ENCODE assay signal across 22 cellular contexts in the genomic region with DNA sequence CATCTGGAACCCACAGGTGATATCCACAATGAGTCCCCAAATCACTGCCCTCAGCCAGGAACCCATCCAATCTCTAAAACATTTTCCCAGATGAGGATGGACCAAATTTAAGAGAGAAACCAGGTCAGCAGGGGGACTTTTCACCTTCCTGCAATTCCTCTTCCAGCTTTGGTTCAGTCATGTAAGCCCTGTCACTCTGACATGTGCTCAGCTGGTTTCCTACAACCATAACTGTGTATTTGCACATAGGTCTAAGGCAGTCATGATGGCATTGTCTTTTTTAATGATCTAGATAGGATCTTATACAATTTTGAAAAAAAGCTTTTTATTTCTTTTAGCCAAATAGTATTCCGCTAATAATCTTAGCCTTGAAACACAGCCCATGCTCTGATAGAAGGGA. TPM values are rescaled to one million over a fixed set of nuclear protein-coding genes. Genes with fewer than 3 reads are reported as not detected.
DNase-seq lines count a peak whose midpoint lies in the region; ATAC-seq, FAIRE-seq and TF ChIP-seq lines count a peak whose summit lies in the region.
"Had no signal": no experiment of that assay in that cellular context is flagged by ENCODE, and none has a peak within 500 bp of the region (broad histone marks: within the 10 kb centered on the region; RNA-seq: fewer than 3 reads in every experiment).

No MANE protein-coding gene starts in this region.

- H3K9me3 Mint-ChIP-seq in neural crest cell = no peaks in the 10 kb centered on the region
- H3K9me3 Mint-ChIP-seq: T-cell had no signal

- TF ChIP-seq EP300 in GM12878 (IDR thresholded peaks at IDR 0.05; ENCODE audit: borderline replicate concordance in 1 of 2, control insufficient read depth in 1 of 2, low read depth in 2 of 2, low read length in 2 of 2) = no peak

- TF ChIP-seq RAD21 in GM12878 (IDR thresholded peaks at IDR 0.05; ENCODE audit: insufficient read depth, low read depth, low read length) = no peak

- DNase-seq in GM12891 (ENCODE audit: insufficient read length, low spot score) (no peak), MM.1S (peak; percentile 36), GM12878 (ENCODE audit: low read depth, low spot score) (no peak), neural crest cell (ENCODE audit: low read depth, low spot score) (no peak), thyroid gland (no peak), NCI-H1694 treated with DMSO at 0.1 percent for 48 hours (lab: John Stamatoyannopoulos, UW) (no peak), amniotic stem cell (lab: John Stamatoyannopoulos, UW) (no peak)
- DNase-seq: AML-193; DMS79 treated with DMSO at 0.1 percent for 48 hours; H7; NCI-H1105; NCI-H2107; NCI-H226; NCI-H524; NK-92 treated with Interleukin-12 subunit alpha and Interleukin-12 subunit beta, amount 100 ng/mL, for 24 hours; SHP77; SK-N-SH; T-cell had no signal

- H3K4me1 ChIP-seq in MM.1S (ENCODE audit: low read length) (peaks cover 38% of the 10 kb centered on the region), GM12878 (ENCODE audit: control insufficient read depth, insufficient read depth, low read length) (peaks cover 13% of the 10 kb centered on the region), thyroid gland (peaks cover 0 to 9% of the 10 kb centered on the region in 2 donors)

- no peaks in the 10 kb centered on the region for H3K36me3 ChIP-seq in MM.1S (replicated peaks; ENCODE audit: insufficient read depth, low read length)
- H3K36me3 ChIP-seq in GM12878 (ENCODE audit: control insufficient read depth in 2 of 2, insufficient read depth in 2 of 2, low read length in 1 of 2) = no peaks in the 10 kb centered on the region
- no peaks in the 10 kb centered on the region for H3K36me3 ChIP-seq in thyroid gland

- H3K9me3 ChIP-seq in MM.1S (replicated peaks; ENCODE audit: insufficient read depth, low read length) (no peaks in the 10 kb centered on the region), GM12878 (replicated peaks; ENCODE audit: control insufficient read depth, insufficient read depth, low read length) (no peaks in the 10 kb centered on the region; the same call in 1 of the 3 replicates), thyroid gland (no peaks in the 10 kb centered on the region)
- H3K9me3 ChIP-seq: SK-N-SH had no signal

- H3K27ac ChIP-seq in MM.1S (ENCODE audit: low read length) (peak overlapping the region; percentile 98), GM12878 (ENCODE audit: control insufficient read depth, insufficient read depth) (peak overlapping the region; percentile 97), thyroid gland (peak overlapping the region in 1 of 3 donors; percentile 5)

- in situ Hi-C loops in GM12878 (cut with MboI) = no loop called here

- H3K4me3 Mint-ChIP-seq in neural crest cell = peak overlapping the region; percentile 68
- H3K4me3 Mint-ChIP-seq: T-cell had no signal

- H3K27me3 ChIP-seq in MM.1S (replicated peaks; ENCODE audit: insufficient read depth, low read length) (no peaks in the 10 kb centered on the region), GM12878 (replicated peaks in 1 of 2; ENCODE audit: control insufficient read depth in 2 of 2, insufficient read depth in 2 of 2, low read length in 1 of 2) (no peaks in the 10 kb centered on the region), thyroid gland (no peaks in the 10 kb centered on the region)

- RAD21 ChIA-PET in GM12878 (lab: Charles Lee; ENCODE audit: unreplicated experiment) = interaction anchor here (0.5 to 1.7 kb wide), 8 partner anchors 9 to 1614 kb away, joined by 3 to 9 read pairs (median 5); no protein-coding TSS in a partner anchor

- intact Hi-C loops in GM12878 (cut with micrococcal nuclease; ENCODE audit: unreplicated experiment) (loop anchor here (2.0 kb wide), 1 partner anchor 423 kb away; no protein-coding TSS in a partner anchor), thyroid gland (cut with DNase I) (no loop called here)

- no TSS peak for BruUV-seq in GM12878 (replicated peaks; lab: Mats Ljungman, UMichigan)

- peaks cover 60% of the 10 kb centered on the region for H3K4me1 Mint-ChIP-seq in neural crest cell

- no peak for TF ChIP-seq CTCF in MM.1S (IDR thresholded peaks at IDR 0.05; ENCODE audit: low read length)
- no peak for TF ChIP-seq CTCF in GM12878 (IDR thresholded peaks at IDR 0.05 in 2 of 3, conservative IDR thresholded peaks at IDR 0.05 in 1 of 3; ENCODE audit: control insufficient read depth in 2 of 3, extremely low read depth in 1 of 3, insufficient read depth in 1 of 3, low read depth in 3 of 3, low read length in 3 of 3)
- no peak for TF ChIP-seq CTCF in neural crest cell (conservative IDR thresholded peaks at IDR 0.05)
- no peak for TF ChIP-seq CTCF in thyroid gland (IDR thresholded peaks at IDR 0.05)

- FAIRE-seq in GM12891 (lab: Jason Lieb, UNC) (peak; percentile 74), GM12878 (lab: Jason Lieb, UNC) (no peak)

- H3F3A ChIP-seq in MM.1S (ENCODE audit: insufficient read depth, low read length) = peaks cover 69% of the 10 kb centered on the region

- TF ChIP-seq POLR2A in GM12891 (IDR thresholded peaks at IDR 0.05; ENCODE audit: low read depth, low read length) (no peak), GM12878 (IDR thresholded peaks at IDR 0.05; ENCODE audit: low read depth, low read length) (no peak), thyroid gland (IDR thresholded peaks at IDR 0.05) (no peak)

- H3K27me3 Mint-ChIP-seq in neural crest cell (ENCODE audit: low read depth) = no peaks in the 10 kb centered on the region

- SMC1A ChIA-PET in GM12878 (lab: Charles Lee; ENCODE audit: uncharacterized antibody, unreplicated experiment) = interaction anchor here (0.8 to 1.9 kb wide), 15 partner anchors 9 to 985 kb away, joined by 3 to 16 read pairs (median 3); a partner anchor contains a TSS

- H3K79me2 ChIP-seq in MM.1S (ENCODE audit: low read length) = peaks cover 72% of the 10 kb centered on the region
- H3K79me2 ChIP-seq in GM12878 (ENCODE audit: control insufficient read depth, insufficient read depth, low read length) = peaks cover 43% of the 10 kb centered on the region

- CTCF ChIA-PET in GM12878 (lab: Yijun Ruan, JAX) = interaction anchor here (1.2 to 1.8 kb wide), 3 partner anchors 12 to 421 kb away, joined by 3 to 9 read pairs (median 4); no protein-coding TSS in a partner anchor

- 80% methylated on average over 1 of the region's 1 CpG for WGBS in GM12878 (ENCODE audit: insufficient coverage, insufficient replicate concordance, low lambda C conversion rate, missing lambda C conversion rate)
- WGBS in thyroid gland, 2 donors = 96 to 97% methylated on average over 1 of the region's 1 CpG

- POLR2A ChIA-PET in GM12878 (lab: Charles Lee) = interaction anchor here (0.8 kb wide), 1 partner anchor 1222 kb away, joined by 5 read pairs; no protein-coding TSS in a partner anchor

- peak overlapping the region; percentile 96 for H3K4me2 ChIP-seq in MM.1S (ENCODE audit: low read depth, low read length)
- H3K4me2 ChIP-seq in GM12878 (ENCODE audit: control insufficient read depth, insufficient read depth) = peak overlapping the region; percentile 45
- H3K4me2 ChIP-seq: SK-N-SH had no signal

- H3K36me3 Mint-ChIP-seq in neural crest cell (ENCODE audit: low read depth) = peaks cover 3% of the 10 kb centered on the region
- H3K36me3 Mint-ChIP-seq: CD14-positive monocyte, T-cell had no signal

- H3K9me2 ChIP-seq in MM.1S (replicated peaks; ENCODE audit: insufficient read depth, low read length) = no peaks in the 10 kb centered on the region
- H3K9me2 ChIP-seq: SK-N-SH had no signal

- H2AFZ ChIP-seq in MM.1S (ENCODE audit: low read length) (no peak overlapping the region; the same call in 1 of the 2 replicates), GM12878 (ENCODE audit: control insufficient read depth, low read depth, low read length) (peak overlapping the region; percentile 28)

- no peaks in the 10 kb centered on the region for H4K20me1 ChIP-seq in MM.1S (ENCODE audit: insufficient read depth, low read length)
- no peaks in the 10 kb centered on the region for H4K20me1 ChIP-seq in GM12878 (ENCODE audit: control insufficient read depth, insufficient read depth)

- no peak for ATAC-seq in GM12878
- ATAC-seq in HG03039 (IDR thresholded peaks at IDR 0.05; ENCODE audit: unreplicated experiment) = no peak
- ATAC-seq: T-cell had no signal

- H3K9ac ChIP-seq in MM.1S (ENCODE audit: low read length) = peak overlapping the region; percentile 62; the same call in 1 of the 2 replicates
- H3K9ac ChIP-seq in GM12878 (ENCODE audit: control insufficient read depth, insufficient read depth, low read length) = peak overlapping the region; percentile 7
- H3K9ac ChIP-seq: SK-N-SH had no signal

- H3K4me3 ChIP-seq in MM.1S (ENCODE audit: low read length) = peak overlapping the region; percentile 82
- peak overlapping the region; percentile 78; the same call in 1 of the 2 replicates for H3K4me3 ChIP-seq in GM12878
- no peak overlapping the region for H3K4me3 ChIP-seq in thyroid gland (replicated peaks in 1 of 3)

- H3K27ac Mint-ChIP-seq in neural crest cell (ENCODE audit: unreplicated experiment) = no peak overlapping the region
- H3K27ac Mint-ChIP-seq: CD14-positive monocyte, T-cell had no signal

TF ChIP-seq in GM12891, 5 proteins besides CTCF, POLR2A, EP300 and RAD21:
- TF ChIP-seq SPI1 (IDR thresholded peaks at IDR 0.05; ENCODE audit: low read depth, low read length) (no peak), POU2F2 (IDR thresholded peaks at IDR 0.05; ENCODE audit: low read depth, low read length) (no peak), TAF1 (IDR thresholded peaks at IDR 0.05; ENCODE audit: low read depth, low read length) (no peak)

RNA-seq across cellular contexts. Expression of a gene that starts 6.5 kb away (rescaled TPM):
- 3.1 TPM for polyA plus RNA-seq in GM12891 (2012; ENCODE audit: low read depth, missing spikeins)
- 16.2 and 18.9 TPM in 2 replicates for total RNA-seq in GM12878 (2013; cell fraction: nucleolus; rRNA removed)
- 7.4 and 9.8 TPM in 2 replicates for total RNA-seq in GM12878 (2014; rRNA removed)
- 10.8 and 12.1 TPM in 2 replicates for total RNA-seq in GM12878 (2014; rRNA removed; fragmentation: Illumina TruSeq; extraction: Trizol)
- total RNA-seq in GM12878 (2021) = 11.1 and 12.0 TPM in 2 replicates
- polyA plus RNA-seq in GM12878 (2011; ENCODE audit: low read depth) = 1.3 TPM
- 8.2 and 11.1 TPM in 2 replicates for polyA plus RNA-seq in GM12878 (2011; rRNA removed)
- 2.6 and 2.9 TPM in 2 replicates for polyA plus RNA-seq in GM12878 (2011; cell fraction: cytosol; rRNA removed)
- 10.5 and 11.0 TPM in 2 replicates for polyA plus RNA-seq in GM12878 (2011; cell fraction: nucleus; rRNA removed)
- polyA plus RNA-seq in GM12878 (2012) = 2.8 and 3.5 TPM in 2 replicates
- polyA plus RNA-seq in GM12878 (2014; fragmentation: Illumina TruSeq; extraction: Trizol) = 10.8 and 13.2 TPM in 2 replicates
- polyA plus RNA-seq in GM12878 (2014; fragmentation: Nextera tagmentation; extraction: Ambion mirVana) = 10 to 100 TPM in 1 of 2 experiments, 1 to 10 TPM in 1; 4.2 to 17.0 TPM
- polyA plus RNA-seq in GM12878 (2014; rRNA removed) = 6.1 and 6.2 TPM in 2 replicates
- 1 to 10 TPM; 6.4 to 7.4 TPM for polyA plus RNA-seq in GM12878 (2016; fragmentation: Nextera tagmentation; extraction: Ambion mirVana)
- polyA minus RNA-seq in GM12878 (2011; rRNA and poly(A)+ RNA removed) = 6.9 and 8.4 TPM in 2 replicates
- polyA minus RNA-seq in GM12878 (2011; cell fraction: cytosol; rRNA and poly(A)+ RNA removed) = 4.3 and 4.8 TPM in 2 replicates
- polyA minus RNA-seq in GM12878 (2011; cell fraction: nucleus; rRNA and poly(A)+ RNA removed) = 7.5 and 14.7 TPM in 2 replicates
- total RNA-seq in neural crest cell = 18.9 and 20.3 TPM in 2 replicates
- total RNA-seq in thyroid gland = 10 to 100 TPM in 1 of 4 donors, 1 to 10 TPM in 3; 5.2 to 10.6 (median 7.8) TPM
- total RNA-seq: LHCN-M2, RPMI7951 had no signal
- polyA plus RNA-seq: CD14-positive monocyte had no signal

Comparison
In these comparisons a context has a peak if more than half of its experiments do, and no peak if none do; other contexts are left out.
1. H3K4me3 ChIP-seq: peak in MM.1S (single experiment) and GM12878 (single experiment); none in thyroid gland (0 of 3).